Comparison of ENCODE assay signal across 26 cellular contexts in genomic region chr4:20922962-20923361, GRCh38.
DNase-seq lines count a peak whose midpoint lies in the region; ATAC-seq, FAIRE-seq and TF ChIP-seq lines count a peak whose summit lies in the region.
"Had no signal": no experiment of that assay in that cellular context is flagged by ENCODE, and none has a peak within 500 bp of the region (broad histone marks: within the 10 kb centered on the region; RNA-seq: fewer than 3 reads in every experiment).

No MANE protein-coding gene starts in this region.

- 2% methylated on average over 2 of the region's 2 CpGs for WGBS in HepG2 (ENCODE audit: low lambda C conversion rate)
- WGBS in right lobe of liver (ENCODE audit: insufficient coverage, low coverage, low lambda C conversion rate, missing lambda C conversion rate): 42% methylated on average over 2 of the region's 2 CpGs
- 4% methylated on average over 2 of the region's 2 CpGs for WGBS in K562 (ENCODE audit: insufficient coverage, low coverage, missing lambda C conversion rate)

- H4K20me1 ChIP-seq in HepG2 (ENCODE audit: insufficient read depth, low read length) (no peaks in the 10 kb centered on the region), K562 (replicated peaks; ENCODE audit: control insufficient read depth, insufficient read depth, low read length) (no peaks in the 10 kb centered on the region)
- H4K20me1 ChIP-seq: BLaER1 had no signal

- H3K9me3 ChIP-seq in HepG2 (ENCODE audit: low read length): peaks cover 35% of the 10 kb centered on the region
- no peaks in the 10 kb centered on the region for H3K9me3 ChIP-seq in right lobe of liver
- H3K9me3 ChIP-seq in K562 (replicated peaks; ENCODE audit: control insufficient read depth, insufficient read depth, low read depth, low read length): no peaks in the 10 kb centered on the region
- H3K9me3 ChIP-seq: BE2C, BLaER1 had no signal

- intact Hi-C loops in HepG2 (cut with micrococcal nuclease; ENCODE audit: unreplicated experiment): no loop called here
- intact Hi-C loops in right lobe of liver (cut with DNase I): no loop called here
- intact Hi-C loops in K562 (cut with micrococcal nuclease): no loop called here

- H3K27ac Mint-ChIP-seq in activated T-helper 17 cell treated with anti-CD3 and anti-CD28 coated beads, Interleukin-2, amount 50 U/mL, for 72 hours: no peak overlapping the region
- H3K27ac Mint-ChIP-seq: CD14-positive monocyte; CD4-positive, alpha-beta memory T cell; CD4-positive, CD25-positive, alpha-beta regulatory T cell; CD8-positive, alpha-beta memory T cell had no signal

- TF ChIP-seq RAD21 in HepG2 (CRISPR knock-in tag; IDR thresholded peaks at IDR 0.05) (no peak), K562 (CRISPR knock-in tag; conservative IDR thresholded peaks at IDR 0.05 in 1 of 2, IDR thresholded peaks at IDR 0.05 in 1 of 2) (no peak)

- TF ChIP-seq EP300 in HepG2 (IDR thresholded peaks at IDR 0.05; ENCODE audit: low read depth in 2 of 2, low read length in 2 of 2): no peak
- TF ChIP-seq EP300 in HepG2 (CRISPR knock-in tag; IDR thresholded peaks at IDR 0.05; ENCODE audit: borderline replicate concordance): no peak
- no peak for TF ChIP-seq EP300 in K562 (IDR thresholded peaks at IDR 0.05; ENCODE audit: low read length)

- no peaks in the 10 kb centered on the region for H3K9me1 ChIP-seq in K562 (ENCODE audit: control insufficient read depth, insufficient read depth, low read length)

- in situ Hi-C loops in HepG2 (cut with HindIII; ENCODE audit: extremely low pct_ligation_motif_present, low pct_unique_long_range_greater_than_20kb) (no loop called here), K562 (cut with MboI) (no loop called here)

- no peak overlapping the region for H3K4me3 Mint-ChIP-seq in activated T-helper 17 cell treated with anti-CD3 and anti-CD28 coated beads, Interleukin-2, amount 50 U/mL, for 72 hours
- H3K4me3 Mint-ChIP-seq: CD14-positive monocyte; CD4-positive, alpha-beta memory T cell; CD4-positive, CD25-positive, alpha-beta regulatory T cell; CD8-positive, alpha-beta memory T cell had no signal

- BruUV-seq in HepG2 (replicated peaks; lab: Mats Ljungman, UMichigan) (no TSS peak), K562 (replicated peaks; lab: Mats Ljungman, UMichigan) (no TSS peak)

- TF ChIP-seq POLR2A in HepG2 (IDR thresholded peaks at IDR 0.05; ENCODE audit: insufficient read depth in 1 of 2, low read depth in 2 of 2, low read length in 2 of 2): no peak
- TF ChIP-seq POLR2A in right lobe of liver (IDR thresholded peaks at IDR 0.05): no peak
- no peak for TF ChIP-seq POLR2A in K562 (conservative IDR thresholded peaks at IDR 0.05)

- H3K36me3 Mint-ChIP-seq in activated T-helper 17 cell treated with anti-CD3 and anti-CD28 coated beads, Interleukin-2, amount 50 U/mL, for 72 hours (ENCODE audit: low read depth): no peaks in the 10 kb centered on the region
- H3K36me3 Mint-ChIP-seq: CD14-positive monocyte; CD4-positive, alpha-beta memory T cell; CD4-positive, CD25-positive, alpha-beta regulatory T cell had no signal

- TF ChIP-seq CTCF in HepG2 (CRISPR knock-in tag; IDR thresholded peaks at IDR 0.05) (no peak), right lobe of liver (IDR thresholded peaks at IDR 0.05) (no peak), K562 (IDR thresholded peaks at IDR 0.05 in 2 of 3, conservative IDR thresholded peaks at IDR 0.05 in 1 of 3; ENCODE audit: insufficient read depth in 2 of 3, low read depth in 1 of 3, low read length in 3 of 3) (no peak)

- no peak for ATAC-seq in HepG2
- ATAC-seq in right lobe of liver: no peak
- no peak for ATAC-seq in K562
- ATAC-seq in activated T-helper 17 cell treated with anti-CD3 and anti-CD28 coated beads, Interleukin-2, amount 50 U/mL, for 72 hours (replicated peaks): no peak
- ATAC-seq in HG03439 (IDR thresholded peaks at IDR 0.05; ENCODE audit: unreplicated experiment): no peak
- ATAC-seq: GM12878 had no signal

- H3K27me3 ChIP-seq in HepG2 (ENCODE audit: control insufficient read depth in 1 of 2, insufficient read depth in 2 of 2, low read length in 2 of 2): no peaks in the 10 kb centered on the region
- no peaks in the 10 kb centered on the region for H3K27me3 ChIP-seq in right lobe of liver
- no peaks in the 10 kb centered on the region for H3K27me3 ChIP-seq in K562 (ENCODE audit: control insufficient read depth in 2 of 2, insufficient read depth in 2 of 2, low read length in 2 of 2)
- H3K27me3 ChIP-seq: BE2C, BLaER1 had no signal

- no peaks in the 10 kb centered on the region for H3K36me3 ChIP-seq in HepG2 (replicated peaks in 1 of 2; ENCODE audit: control insufficient read depth in 1 of 2, insufficient read depth in 2 of 2, low read length in 2 of 2)
- no peaks in the 10 kb centered on the region for H3K36me3 ChIP-seq in right lobe of liver
- H3K36me3 ChIP-seq in K562 (ENCODE audit: control insufficient read depth, insufficient read depth, low read length): no peaks in the 10 kb centered on the region
- H3K36me3 ChIP-seq: BE2C, BLaER1 had no signal

- H3K4me1 ChIP-seq in HepG2 (ENCODE audit: insufficient read depth, low read length) (no peaks in the 10 kb centered on the region), right lobe of liver (no peaks in the 10 kb centered on the region), K562 (replicated peaks in 1 of 2; ENCODE audit: control insufficient read depth in 2 of 2, insufficient read depth in 2 of 2, low read length in 2 of 2) (no peaks in the 10 kb centered on the region)
- H3K4me1 ChIP-seq: BE2C, BLaER1 had no signal

- POLR2A ChIA-PET in HepG2 (lab: Yijun Ruan, JAX): no interaction called here
- POLR2A ChIA-PET in K562 (lab: Yijun Ruan, JAX): no interaction called here

- peaks cover 4% of the 10 kb centered on the region for H3K9me3 Mint-ChIP-seq in activated T-helper 17 cell treated with anti-CD3 and anti-CD28 coated beads, Interleukin-2, amount 50 U/mL, for 72 hours

- H3K27me3 Mint-ChIP-seq in activated T-helper 17 cell treated with anti-CD3 and anti-CD28 coated beads, Interleukin-2, amount 50 U/mL, for 72 hours: no peaks in the 10 kb centered on the region
- H3K27me3 Mint-ChIP-seq: CD4-positive, alpha-beta memory T cell; CD4-positive, CD25-positive, alpha-beta regulatory T cell; CD8-positive, alpha-beta memory T cell had no signal

- H3K4me3 ChIP-seq in HepG2 (replicated peaks in 1 of 3; ENCODE audit: insufficient read depth in 1 of 3, low read depth in 2 of 3, low read length in 3 of 3): no peak overlapping the region
- no peak overlapping the region for H3K4me3 ChIP-seq in right lobe of liver
- no peak overlapping the region for H3K4me3 ChIP-seq in K562
- H3K4me3 ChIP-seq: BLaER1, GM12878 had no signal

- H3K4me2 ChIP-seq in HepG2 (ENCODE audit: low read depth, low read length): no peak overlapping the region
- H3K4me2 ChIP-seq in K562 (ENCODE audit: insufficient read depth, low read length): no peak overlapping the region
- H3K4me2 ChIP-seq: BLaER1 had no signal

- FAIRE-seq in HepG2 (lab: Jason Lieb, UNC): no peak
- no peak for FAIRE-seq in K562 (lab: Jason Lieb, UNC)
- FAIRE-seq: GM12878, GM12892, GM18507, GM19239 had no signal

- no peaks in the 10 kb centered on the region for H3K4me1 Mint-ChIP-seq in activated T-helper 17 cell treated with anti-CD3 and anti-CD28 coated beads, Interleukin-2, amount 50 U/mL, for 72 hours
- H3K4me1 Mint-ChIP-seq: CD14-positive monocyte; CD4-positive, CD25-positive, alpha-beta regulatory T cell had no signal

- CTCF ChIA-PET in HepG2 (lab: Yijun Ruan, JAX; ENCODE audit: low intra/inter-chr PET ratio, low total read pairs) (no interaction called here), K562 (lab: Yijun Ruan, JAX; ENCODE audit: low intra/inter-chr PET ratio) (no interaction called here)

- H3K9ac ChIP-seq in HepG2 (ENCODE audit: insufficient read depth, low read depth, low read length) (no peak overlapping the region), K562 (ENCODE audit: insufficient read depth in 1 of 2, low read depth in 2 of 2, low read length in 2 of 2) (no peak overlapping the region)
- H3K9ac ChIP-seq: BLaER1 had no signal

- H2AFZ ChIP-seq in HepG2 (ENCODE audit: low read length) (no peak overlapping the region), K562 (ENCODE audit: low read depth, low read length) (no peak overlapping the region)

- no peaks in the 10 kb centered on the region for H3K79me2 ChIP-seq in HepG2 (ENCODE audit: insufficient read depth, low read length)
- no peaks in the 10 kb centered on the region for H3K79me2 ChIP-seq in K562 (ENCODE audit: control insufficient read depth, insufficient read depth, low read length)

- no peak overlapping the region for H3K27ac ChIP-seq in HepG2 (ENCODE audit: extremely low read length, insufficient read depth, low read length)
- H3K27ac ChIP-seq in right lobe of liver: no peak overlapping the region
- H3K27ac ChIP-seq in K562 (ENCODE audit: extremely low read depth, low read depth, low read length): no peak overlapping the region
- H3K27ac ChIP-seq: 22Rv1, BLaER1 had no signal

- DNase-seq in HepG2 (ENCODE audit: low spot score): no peak
- DNase-seq in right lobe of liver: no peak
- no peak for DNase-seq in K562 (ENCODE audit: extremely low read depth in 1 of 4, low spot score in 3 of 4)
- DNase-seq: ACHN; BE2C; C1 segment of cervical spinal cord; CD4-positive, alpha-beta memory T cell; CD4-positive, CD25-positive, alpha-beta regulatory T cell; CD8-positive, alpha-beta memory T cell; COR-L47; DMS 273 treated with DMSO at 0.1 percent for 48 hours; DMS153; DMS53; DMS79; DND-41; EL; GDM1 had no signal

TF ChIP-seq in K562, 482 proteins besides CTCF, POLR2A, EP300 and RAD21:
- peak; percentile 20; the same call in 1 of the 2 replicates for TF ChIP-seq MAFF (IDR thresholded peaks at IDR 0.05; ENCODE audit: low read length)
- peak; percentile 20; the same call in 1 of the 2 replicates for TF ChIP-seq ZNF316 (IDR thresholded peaks at IDR 0.05)
- TF ChIP-seq BMI1 (IDR thresholded peaks at IDR 0.05; ENCODE audit: low read length): no peak

Comparison
In these comparisons a context has a peak if more than half of its experiments do, and no peak if none do; other contexts are left out.
1. Of the 241 proteins assayed by ChIP-seq in both HepG2 and K562: peak only in HepG2: MAFK; only in K562: none; in both: MAFF; in neither: 239.